26 cellular contexts compared by ENCODE assay signal in genomic region chr21:35730325-35730724, GRCh38.
DNase-seq lines count a peak whose midpoint lies in the region; TF ChIP-seq lines count a peak whose summit lies in the region.
"Had no signal": no experiment of that assay in that cellular context is flagged by ENCODE, and none has a peak within 500 bp of the region (broad histone marks: within the 10 kb centered on the region; RNA-seq: fewer than 3 reads in every experiment).

No MANE protein-coding gene starts in this region.

- H4K91ac ChIP-seq in H9 (ENCODE audit: insufficient read length, low read depth, low read length), result no peak overlapping the region

- H3K4me1 Mint-ChIP-seq in H9 (no peaks in the 10 kb centered on the region), neural progenitor cell (no peaks in the 10 kb centered on the region)
- H3K4me1 Mint-ChIP-seq: CD4-positive, alpha-beta memory T cell; IgD-negative memory B cell had no signal

- H3K36me3 Mint-ChIP-seq in H9 (ENCODE audit: insufficient read depth in 1 of 3, low read depth in 3 of 3) (peaks cover 0 to 5% (median 3%) of the 10 kb centered on the region in 3 experiments; a peak in 2 of 7 replicates), neural progenitor cell (no peaks in the 10 kb centered on the region)
- H3K36me3 Mint-ChIP-seq: CD4-positive, alpha-beta memory T cell; IgD-negative memory B cell had no signal

- H2AFZ ChIP-seq in H9 (ENCODE audit: low read length) (no peak overlapping the region), neural progenitor cell (replicated peaks) (no peak overlapping the region)

- no peaks in the 10 kb centered on the region for H3K27me3 ChIP-seq in H9 (ENCODE audit: insufficient read depth, low read length)
- H3K27me3 ChIP-seq in neural progenitor cell, result no peaks in the 10 kb centered on the region
- H3K27me3 ChIP-seq: BLaER1 treated with 17β-estradiol and CSF1 and Interleukin-3, amounts not matched to agents 10 nM and 100 nM; Peyer's patch had no signal

- H2BK12ac ChIP-seq in H9 (ENCODE audit: insufficient read length, low read depth, low read length), result no peak overlapping the region

- H3K4me1 ChIP-seq in H9 (ENCODE audit: insufficient read depth, low read length) (no peaks in the 10 kb centered on the region), neural progenitor cell (no peaks in the 10 kb centered on the region)
- H3K4me1 ChIP-seq: A549; BLaER1 treated with 17β-estradiol and CSF1 and Interleukin-3, amounts not matched to agents 10 nM and 100 nM; Caco-2; HAP-1; Peyer's patch had no signal

- no peak overlapping the region for H3T11ph ChIP-seq in H9 (ENCODE audit: low read length)

- H3K9ac ChIP-seq in H9 (ENCODE audit: extremely low read depth, insufficient read length, low read length) (no peak overlapping the region), neural progenitor cell (no peak overlapping the region)
- H3K9ac ChIP-seq: BLaER1 treated with 17β-estradiol and CSF1 and Interleukin-3, amounts not matched to agents 10 nM and 100 nM had no signal

- H3K9me3 ChIP-seq in H9 (ENCODE audit: control insufficient read depth, low read depth, low read length) (no peaks in the 10 kb centered on the region), neural progenitor cell (ENCODE audit: low read depth) (no peaks in the 10 kb centered on the region)
- H3K9me3 ChIP-seq: A549, Caco-2, HAP-1, Peyer's patch had no signal

- no peak overlapping the region for H2AK5ac ChIP-seq in H9 (ENCODE audit: insufficient read length, low read length)

- no peak overlapping the region for H3K14ac ChIP-seq in H9 (ENCODE audit: insufficient read depth, low read length)

- H3K36me3 ChIP-seq in neural progenitor cell, result no peaks in the 10 kb centered on the region
- H3K36me3 ChIP-seq: BLaER1 treated with 17β-estradiol and CSF1 and Interleukin-3, amounts not matched to agents 10 nM and 100 nM; HAP-1; Peyer's patch had no signal

- H3K23me2 ChIP-seq in H9 (ENCODE audit: insufficient read length, low read depth, low read length, poor library complexity, severe bottlenecking), result no peaks in the 10 kb centered on the region

- H3K18ac ChIP-seq in H9 (ENCODE audit: insufficient read length, low read depth, low read length), result no peak overlapping the region

- H3K79me1 ChIP-seq in H9 (ENCODE audit: insufficient read depth, low read depth, low read length, poor library complexity, severe bottlenecking), result no peaks in the 10 kb centered on the region

- no peak overlapping the region for H3K4me2 ChIP-seq in H9 (ENCODE audit: insufficient read depth, insufficient read length, low read length)
- H3K4me2 ChIP-seq in neural progenitor cell, result no peak overlapping the region
- H3K4me2 ChIP-seq: A549; BLaER1 treated with 17β-estradiol and CSF1 and Interleukin-3, amounts not matched to agents 10 nM and 100 nM had no signal

- no peak overlapping the region for H2BK20ac ChIP-seq in H9 (ENCODE audit: low read depth, low read length, poor library complexity, severe bottlenecking)

- no peak overlapping the region for H2BK15ac ChIP-seq in H9 (ENCODE audit: low read depth, low read length)

- H3K27ac ChIP-seq in H9 (ENCODE audit: insufficient read length, low read depth, low read length) (no peak overlapping the region), VCaP (no peak overlapping the region), neural progenitor cell (no peak overlapping the region)
- H3K27ac ChIP-seq: A549; BLaER1 treated with 17β-estradiol and CSF1 and Interleukin-3, amounts not matched to agents 10 nM and 100 nM; Peyer's patch; SK-N-MC had no signal

- H3K9me3 Mint-ChIP-seq in H9, result peaks cover 6 to 7% of the 10 kb centered on the region in 2 experiments; a peak in 4 of 5 replicates
- peaks cover 2% of the 10 kb centered on the region for H3K9me3 Mint-ChIP-seq in neural progenitor cell

- no peak overlapping the region for H4K5ac ChIP-seq in H9 (ENCODE audit: insufficient read length, low read depth, low read length)

- H3K79me2 ChIP-seq in H9 (ENCODE audit: insufficient read depth, low read length) (no peaks in the 10 kb centered on the region), neural progenitor cell (ENCODE audit: low read depth) (no peaks in the 10 kb centered on the region)

- no peaks in the 10 kb centered on the region for H3F3A ChIP-seq in neural progenitor cell (ENCODE audit: low read depth)

- DNase-seq in H9 (peak; percentile 30), epithelial cell of proximal tubule (ENCODE audit: low read depth) (no peak), neural progenitor cell (ENCODE audit: low spot score) (no peak), dedifferentiated amniotic fluid mesenchymal stem cell (ENCODE audit: extremely low spot score) (no peak)
- DNase-seq in activated naive CD4-positive, alpha-beta T cell (lab: John Stamatoyannopoulos, UW), result no peak
- no peak for DNase-seq in activated CD4-positive, alpha-beta T cell treated with anti-CD3 and anti-CD28 coated beads, Interleukin-2, amount 50 U/mL, for 48 hours
- DNase-seq: AML-193; Caco-2; CD4-positive, alpha-beta memory T cell; DMS79; EL; GDM1; NCI-H1048; NCI-H1417; NCI-H1694; NCI-H2029 treated with DMSO at 0.1 percent for 48 hours; NCI-H2227 treated with DMSO at 0.1 percent for 48 hours; Peyer's patch; SHP77 treated with DMSO at 0.1 percent for 48 hours had no signal

- no peak overlapping the region for H3K27ac Mint-ChIP-seq in H9
- H3K27ac Mint-ChIP-seq in neural progenitor cell, result no peak overlapping the region
- H3K27ac Mint-ChIP-seq: CD4-positive, alpha-beta memory T cell; IgD-negative memory B cell had no signal

- H3K4me3 ChIP-seq in epithelial cell of proximal tubule (ENCODE audit: low read depth, low read length) (no peak overlapping the region), neural progenitor cell (no peak overlapping the region)
- H3K4me3 ChIP-seq: A549; BLaER1 treated with 17β-estradiol and CSF1 and Interleukin-3, amounts not matched to agents 10 nM and 100 nM; GM12878; HAP-1; Peyer's patch; SK-N-MC had no signal

- peak; percentile 51 for TF ChIP-seq CTCF in H9 (conservative IDR thresholded peaks at IDR 0.05)
- peak; percentile 39 for TF ChIP-seq CTCF in VCaP (conservative IDR thresholded peaks at IDR 0.05)
- peak; percentile 7 for TF ChIP-seq CTCF in epithelial cell of proximal tubule (conservative IDR thresholded peaks at IDR 0.05; ENCODE audit: low read depth, low read length)
- peak; percentile 26 for TF ChIP-seq CTCF in neural progenitor cell (IDR thresholded peaks at IDR 0.05)

- H2BK5ac ChIP-seq in H9 (ENCODE audit: insufficient read length, low read length), result no peak overlapping the region

- no peak overlapping the region for H2BK120ac ChIP-seq in H9 (ENCODE audit: low read depth, low read length, poor library complexity, severe bottlenecking)

- H4K20me1 ChIP-seq in H9 (ENCODE audit: control insufficient read depth, insufficient read depth, insufficient read length) (no peaks in the 10 kb centered on the region), neural progenitor cell (ENCODE audit: low read depth) (no peaks in the 10 kb centered on the region)
- H4K20me1 ChIP-seq: BLaER1 treated with 17β-estradiol and CSF1 and Interleukin-3, amounts not matched to agents 10 nM and 100 nM had no signal

- H3K4ac ChIP-seq in H9 (ENCODE audit: low read depth, low read length), result no peak overlapping the region

- H4K8ac ChIP-seq in H9 (replicated peaks; ENCODE audit: insufficient read length, low read depth, low read length), result no peak overlapping the region

- no CpG with 5 or more reads among the region's 8 CpGs for WGBS in H9 (ENCODE audit: extremely low coverage, insufficient read length, low lambda C conversion rate)

- no peak overlapping the region for H3K23ac ChIP-seq in H9 (ENCODE audit: insufficient read length, low read depth, low read length)

- no peak overlapping the region for H3K4me3 Mint-ChIP-seq in H9
- H3K4me3 Mint-ChIP-seq in neural progenitor cell, result no peak overlapping the region
- H3K4me3 Mint-ChIP-seq: CD4-positive, alpha-beta memory T cell; IgD-negative memory B cell had no signal

- H3K27me3 Mint-ChIP-seq in H9 (ENCODE audit: low read depth), result peaks cover 6% of the 10 kb centered on the region
- H3K27me3 Mint-ChIP-seq in neural progenitor cell (ENCODE audit: insufficient read depth, low read depth), result peaks cover 2% of the 10 kb centered on the region

- no peak overlapping the region for H3K56ac ChIP-seq in H9 (ENCODE audit: insufficient read length, low read depth, low read length)
